8 cellular contexts compared by ENCODE assay signal in genomic region chr5:177133119-177133844, GRCh38. TPM values are rescaled to one million over a fixed set of nuclear protein-coding genes. Genes with fewer than 3 reads are reported as not detected.
DNase-seq lines count a peak whose midpoint lies in the region; ATAC-seq and TF ChIP-seq lines count a peak whose summit lies in the region.

Gene NSD1, plus strand, starts transcription at chr5:177133773. Its CDS starts 1,331 bp downstream, at chr5:177135104.

- no peaks in the 10 kb centered on the region for H3K9me3 ChIP-seq in BLaER1

- peak within 1 kb of the TSS; percentile 99 for H3K4me2 ChIP-seq in BLaER1

- H4K20me1 ChIP-seq in BLaER1, result peaks cover 15% of the 10 kb centered on the region

- H3K4me3 ChIP-seq in BLaER1 (peak within 1 kb of the TSS; percentile 83), fibroblast of mammary gland (ENCODE audit: control insufficient read depth, low read depth, low read length) (peak within 1 kb of the TSS; percentile 59)

- ATAC-seq in HG03439 (IDR thresholded peaks at IDR 0.05; ENCODE audit: unreplicated experiment), result peak; percentile 58
- ATAC-seq in natural killer cell treated with Interleukin-12 subunit alpha and Interleukin-12 subunit beta and Interleukin-15 and Interleukin-18, amount 100 ng/mL, for 72 hours, result peak; percentile 87 to 89

- TF ChIP-seq CTCF in fibroblast of mammary gland (conservative IDR thresholded peaks at IDR 0.05; ENCODE audit: control insufficient read depth, insufficient read depth, low read depth, low read length), result no peak

- H3K36me3 Mint-ChIP-seq in natural killer cell treated with Interleukin-12 subunit alpha and Interleukin-12 subunit beta and Interleukin-15 and Interleukin-18, amount 100 ng/mL, for 72 hours, result peaks cover 13% of the 10 kb centered on the region

- H3K9ac ChIP-seq in BLaER1, result peak within 1 kb of the TSS; percentile 93

- no peaks in the 10 kb centered on the region for H3K27me3 ChIP-seq in BLaER1

- no peaks in the 10 kb centered on the region for H3K27me3 Mint-ChIP-seq in natural killer cell treated with Interleukin-12 subunit alpha and Interleukin-12 subunit beta and Interleukin-15 and Interleukin-18, amount 100 ng/mL, for 72 hours

- peaks cover 34 to 44% of the 10 kb centered on the region in 2 donors for H3K4me1 Mint-ChIP-seq in natural killer cell treated with Interleukin-12 subunit alpha and Interleukin-12 subunit beta and Interleukin-15 and Interleukin-18, amount 100 ng/mL, for 72 hours (ENCODE audit: low read depth in 2 of 2)

- H3K9me3 Mint-ChIP-seq in natural killer cell treated with Interleukin-12 subunit alpha and Interleukin-12 subunit beta and Interleukin-15 and Interleukin-18, amount 100 ng/mL, for 72 hours, result no peaks in the 10 kb centered on the region

- peak; percentile 92 for DNase-seq in GM19238 (ENCODE audit: insufficient read length, low spot score)
- DNase-seq in activated T-helper 1 cell treated with anti-CD3 and anti-CD28 coated beads, Interleukin-2, amount 50 U/mL, for 16 hours (ENCODE audit: low read depth in 1 of 2, low spot score in 1 of 2), result peak; percentile 77 to 88
- DNase-seq in fibroblast of mammary gland (ENCODE audit: low read depth), result peak; percentile 76
- peak; percentile 92 for DNase-seq in natural killer cell treated with Interleukin-12 subunit alpha and Interleukin-12 subunit beta and Interleukin-15 and Interleukin-18, amount 100 ng/mL, for 72 hours (ENCODE audit: low spot score)
- peak; percentile 83 to 93 (median 86) for DNase-seq in stimulated activated naive CD4-positive, alpha-beta T cell (lab: John Stamatoyannopoulos, UW)

- H3K36me3 ChIP-seq in BLaER1, result peaks cover 31% of the 10 kb centered on the region

- peak within 1 kb of the TSS; percentile 75 for H3K4me3 Mint-ChIP-seq in natural killer cell treated with Interleukin-12 subunit alpha and Interleukin-12 subunit beta and Interleukin-15 and Interleukin-18, amount 100 ng/mL, for 72 hours

- H3K27ac Mint-ChIP-seq in natural killer cell treated with Interleukin-12 subunit alpha and Interleukin-12 subunit beta and Interleukin-15 and Interleukin-18, amount 100 ng/mL, for 72 hours, result peak within 1 kb of the TSS; percentile 50 to 65

- peak within 1 kb of the TSS; percentile 95 for H3K27ac ChIP-seq in BLaER1

- H3K4me1 ChIP-seq in BLaER1, result peaks cover 64% of the 10 kb centered on the region

TF ChIP-seq in PFSK-1, 5 proteins besides CTCF, POLR2A, EP300 and RAD21:
- TF ChIP-seq FOXP2 (optimal IDR thresholded peaks at IDR 0.05; ENCODE audit: borderline replicate concordance, extremely low read depth, extremely low read length, insufficient read depth), result peak; percentile 28
- TF ChIP-seq POLR2AphosphoS5 (IDR thresholded peaks at IDR 0.05; ENCODE audit: low read depth, low read length), result no peak

RNA-seq across cellular contexts. Expression of gene NSD1, which starts in this region (rescaled TPM):
- polyA plus RNA-seq in PFSK-1 (2012; ENCODE audit: insufficient read length, low read depth), result 17.6 TPM
- 100 to 1,000 TPM in 1 of 2 donors, 10 to 100 TPM in 1; 96.8 to 166 TPM for total RNA-seq in natural killer cell treated with Interleukin-12 subunit alpha and Interleukin-12 subunit beta and Interleukin-15 and Interleukin-18, amount 100 ng/mL, for 72 hours

Comparison
In these comparisons a context has a peak if more than half of its experiments do, and no peak if none do; other contexts are left out.
1. Peak in every context shown above with its lines: DNase-seq, ATAC-seq, H3K4me3 ChIP-seq and H3K27ac ChIP-seq.